In the genomic region with DNA sequence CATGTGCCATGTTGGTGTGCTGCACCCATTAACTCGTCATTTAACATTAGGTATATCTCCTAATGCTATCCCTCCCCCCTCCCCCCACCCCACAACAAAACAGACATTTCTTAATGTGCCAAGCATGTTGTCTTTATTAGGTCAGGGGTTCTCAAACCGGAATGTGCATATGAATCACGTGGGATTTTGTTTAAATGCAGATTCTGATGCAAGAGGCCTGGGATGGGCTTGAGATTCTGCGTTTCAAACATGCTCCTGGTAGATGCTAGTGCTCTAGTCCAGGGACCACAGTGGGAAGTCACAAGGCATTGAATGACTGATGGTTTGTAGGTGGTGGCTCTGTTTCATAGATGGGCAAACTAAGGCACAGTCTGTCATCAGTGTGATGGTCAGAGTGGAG, we compare ENCODE assay signal across 16 cellular contexts.
"Had no signal": no experiment of that assay in that cellular context is flagged by ENCODE, and none has a peak within 500 bp of the region (broad histone marks: within the 10 kb centered on the region; RNA-seq: fewer than 3 reads in every experiment).

No MANE protein-coding gene starts in this region.

- DNase-seq: activated CD4-positive, alpha-beta T cell treated with anti-CD3 and anti-CD28 coated beads, Interleukin-2, amount 50 U/mL, for 1 hour; activated naive CD4-positive, alpha-beta T cell treated with anti-CD3 and anti-CD28 coated beads, Interleukin-2, amount 10 ng/mL, durations not matched to agents 7 days and 5 days; activated T-cell treated with anti-CD3 and anti-CD28 coated beads for 4 hours; adrenal gland; body of pancreas; endodermal cell; erythroblast; occipital lobe; stimulated activated CD4-positive, alpha-beta T cell treated with anti-CD3 and anti-CD28 coated beads, Interleukin-2, amount 100 ng/mL, for 48 hours; T-helper 2 cell had no signal

- ATAC-seq: body of pancreas, sciatic nerve had no signal

- H3K27ac ChIP-seq: adrenal gland, body of pancreas, thoracic aorta had no signal

- H3K4me3 ChIP-seq: adrenal gland, body of pancreas, thoracic aorta had no signal

- H3K27me3 ChIP-seq: adrenal gland, body of pancreas had no signal

- H3K4me1 ChIP-seq: body of pancreas had no signal

- H3K36me3 Mint-ChIP-seq: activated naive CD4-positive, alpha-beta T cell treated with anti-CD3 and anti-CD28 coated beads, Interleukin-2, amount 10 ng/mL, durations not matched to agents 7 days and 5 days had no signal

- H3K9me3 ChIP-seq: adrenal gland, body of pancreas, thoracic aorta had no signal

- H3K27ac Mint-ChIP-seq: activated naive CD4-positive, alpha-beta T cell treated with anti-CD3 and anti-CD28 coated beads, Interleukin-2, amount 10 ng/mL, durations not matched to agents 7 days and 5 days; activated T-helper 2 cell treated with anti-CD3 and anti-CD28 coated beads, Interferon-gamma antibody, Interleukin-2, Interleukin-4, amounts not matched to agents 10 μg/mL and 5 μg/mL and 100 μg/mL, durations not matched to agents 14 hours and 24 hours and 36 hours; endodermal cell; nephron; stimulated activated naive CD8-positive, alpha-beta T cell treated with anti-CD3 and anti-CD28 coated beads, Interleukin-15, Interleukin-2, amounts not matched to agents 100 ng/mL and 50 ng/mL, for 24 hours had no signal

- H3K9me3 Mint-ChIP-seq: activated naive CD4-positive, alpha-beta T cell treated with anti-CD3 and anti-CD28 coated beads, Interleukin-2, amount 10 ng/mL, durations not matched to agents 7 days and 5 days; activated T-helper 2 cell treated with anti-CD3 and anti-CD28 coated beads, Interferon-gamma antibody, Interleukin-2, Interleukin-4, amounts not matched to agents 10 μg/mL and 5 μg/mL and 100 μg/mL, durations not matched to agents 14 hours and 24 hours and 36 hours; endodermal cell; nephron; stimulated activated naive CD8-positive, alpha-beta T cell treated with anti-CD3 and anti-CD28 coated beads, Interleukin-15, Interleukin-2, amounts not matched to agents 100 ng/mL and 50 ng/mL, for 24 hours had no signal

- H3K4me3 Mint-ChIP-seq: activated naive CD4-positive, alpha-beta T cell treated with anti-CD3 and anti-CD28 coated beads, Interleukin-2, amount 10 ng/mL, durations not matched to agents 7 days and 5 days; endodermal cell; nephron; stimulated activated naive CD8-positive, alpha-beta T cell treated with anti-CD3 and anti-CD28 coated beads, Interleukin-15, Interleukin-2, amounts not matched to agents 100 ng/mL and 50 ng/mL, for 24 hours had no signal

- H3K27me3 Mint-ChIP-seq: progenitor cell of endocrine pancreas; stimulated activated naive CD8-positive, alpha-beta T cell treated with anti-CD3 and anti-CD28 coated beads, Interleukin-15, Interleukin-2, amounts not matched to agents 100 ng/mL and 50 ng/mL, for 24 hours had no signal
